Comparison of ENCODE assay signal across 9 cellular contexts in the genomic region with DNA sequence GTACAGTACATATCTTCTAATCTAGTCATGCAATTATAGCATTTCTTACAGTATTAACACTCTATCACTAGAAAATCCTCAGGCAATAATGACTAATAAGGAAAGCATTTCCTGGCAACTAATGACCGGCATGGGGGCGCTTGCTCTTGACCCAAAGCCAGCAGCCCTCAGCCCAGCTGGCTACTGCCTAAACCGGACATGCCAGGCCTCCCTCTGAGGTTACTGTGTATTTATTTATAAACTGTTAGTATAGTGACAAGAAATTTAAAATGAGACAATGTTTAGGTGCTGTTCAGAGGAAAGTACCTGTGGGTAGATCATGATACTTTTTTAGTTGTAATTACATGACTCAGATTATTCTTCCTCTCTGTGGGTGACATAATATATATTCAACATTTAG.
DNase-seq lines count a peak whose midpoint lies in the region; ATAC-seq and TF ChIP-seq lines count a peak whose summit lies in the region.
"Had no signal": no experiment of that assay in that cellular context is flagged by ENCODE, and none has a peak within 500 bp of the region (broad histone marks: within the 10 kb centered on the region; RNA-seq: fewer than 3 reads in every experiment).

No MANE protein-coding gene starts in this region.

- H3K9me3 ChIP-seq in endodermal cell (ENCODE audit: control insufficient read depth, low read length) (peaks cover 10% of the 10 kb centered on the region), Karpas-422 (ENCODE audit: low read length) (no peaks in the 10 kb centered on the region)
- H3K9me3 ChIP-seq: gastrocnemius medialis had no signal

- no peaks in the 10 kb centered on the region for H3K27me3 ChIP-seq in endodermal cell (ENCODE audit: control insufficient read depth, insufficient read depth, low read length, poor library complexity, severe bottlenecking)
- H3K27me3 ChIP-seq in Karpas-422 (ENCODE audit: low read length) = no peaks in the 10 kb centered on the region
- H3K27me3 ChIP-seq: gastrocnemius medialis had no signal

- no peaks in the 10 kb centered on the region for H3K9me2 ChIP-seq in Karpas-422 (replicated peaks; ENCODE audit: insufficient read depth, low read length)

- no peak overlapping the region for H3K27ac Mint-ChIP-seq in endodermal cell
- peak overlapping the region; percentile 14 for H3K27ac Mint-ChIP-seq in stimulated activated naive B cell treated with anti-CD40 and anti-IgM and Interleukin-4, amounts not matched to agents 10 μg/mL and 1 μg/mL and 100 μg/mL, for 72 hours

- no peak overlapping the region for H3K4me3 ChIP-seq in endodermal cell (ENCODE audit: low read length)
- no peak overlapping the region for H3K4me3 ChIP-seq in Karpas-422 (ENCODE audit: low read length)
- H3K4me3 ChIP-seq: gastrocnemius medialis had no signal

- no peak overlapping the region for H3K4me2 ChIP-seq in Karpas-422 (ENCODE audit: low read depth, low read length, poor library complexity, severe bottlenecking)

- peak; percentile 59 for ATAC-seq in GM21529 (IDR thresholded peaks at IDR 0.05; ENCODE audit: unreplicated experiment)
- peak; percentile 14 to 64 for ATAC-seq in stimulated activated naive B cell treated with anti-CD40 and anti-IgM and Interleukin-4, amounts not matched to agents 10 μg/mL and 1 μg/mL and 100 μg/mL, for 72 hours (replicated peaks)

- H3K27ac ChIP-seq in endodermal cell (ENCODE audit: low read depth, low read length) = no peak overlapping the region
- H3K27ac ChIP-seq in Karpas-422 (ENCODE audit: low read length) = no peak overlapping the region
- H3K27ac ChIP-seq: gastrocnemius medialis had no signal

- DNase-seq in Daoy (ENCODE audit: low read depth) = peak; percentile 94
- DNase-seq in HT1080 (ENCODE audit: low read depth) = peak; percentile 96
- DNase-seq in endodermal cell = peak; percentile 75
- no peak for DNase-seq in stimulated activated naive B cell treated with anti-CD40 and anti-IgM and Interleukin-4, amounts not matched to agents 10 μg/mL and 1 μg/mL and 100 μg/mL, for 72 hours
- DNase-seq in NCI-H510A treated with DMSO at 0.1 percent for 48 hours (lab: John Stamatoyannopoulos, UW) = no peak
- no peak for DNase-seq in NK-92 treated with Interleukin-12 subunit alpha and Interleukin-12 subunit beta, amount 100 ng/mL, for 24 hours (lab: John Stamatoyannopoulos, UW)
- no peak for DNase-seq in Karpas-422
- DNase-seq: gastrocnemius medialis had no signal

- H3K9ac ChIP-seq in endodermal cell (ENCODE audit: extremely low read depth, low read length, poor library complexity, severe bottlenecking) = no peak overlapping the region
- no peak overlapping the region for H3K9ac ChIP-seq in Karpas-422 (ENCODE audit: low read length)

- no peaks in the 10 kb centered on the region for H3K9me3 Mint-ChIP-seq in endodermal cell
- peaks cover 4 to 5% of the 10 kb centered on the region in 2 donors for H3K9me3 Mint-ChIP-seq in stimulated activated naive B cell treated with anti-CD40 and anti-IgM and Interleukin-4, amounts not matched to agents 10 μg/mL and 1 μg/mL and 100 μg/mL, for 72 hours

- H3K4me3 Mint-ChIP-seq in endodermal cell = no peak overlapping the region
- H3K4me3 Mint-ChIP-seq in stimulated activated naive B cell treated with anti-CD40 and anti-IgM and Interleukin-4, amounts not matched to agents 10 μg/mL and 1 μg/mL and 100 μg/mL, for 72 hours = no peak overlapping the region

- H3K27me3 Mint-ChIP-seq in endodermal cell (ENCODE audit: insufficient read depth) = no peaks in the 10 kb centered on the region
- no peaks in the 10 kb centered on the region for H3K27me3 Mint-ChIP-seq in stimulated activated naive B cell treated with anti-CD40 and anti-IgM and Interleukin-4, amounts not matched to agents 10 μg/mL and 1 μg/mL and 100 μg/mL, for 72 hours

- no peaks in the 10 kb centered on the region for H3K79me2 ChIP-seq in Karpas-422 (ENCODE audit: low read length)

- peaks cover 19% of the 10 kb centered on the region for H3K4me1 Mint-ChIP-seq in endodermal cell
- peaks cover 0 to 5% of the 10 kb centered on the region in 2 donors for H3K4me1 Mint-ChIP-seq in stimulated activated naive B cell treated with anti-CD40 and anti-IgM and Interleukin-4, amounts not matched to agents 10 μg/mL and 1 μg/mL and 100 μg/mL, for 72 hours

- no peak for TF ChIP-seq CTCF in endodermal cell (conservative IDR thresholded peaks at IDR 0.05)

- H3K36me3 ChIP-seq in endodermal cell (ENCODE audit: control insufficient read depth, insufficient read depth, low read length) = no peaks in the 10 kb centered on the region
- no peaks in the 10 kb centered on the region for H3K36me3 ChIP-seq in Karpas-422 (ENCODE audit: insufficient read depth, low read length)
- H3K36me3 ChIP-seq: gastrocnemius medialis had no signal

- H4K20me1 ChIP-seq in Karpas-422 (ENCODE audit: insufficient read depth, low read depth, low read length) = no peaks in the 10 kb centered on the region

- no peaks in the 10 kb centered on the region for H3K36me3 Mint-ChIP-seq in endodermal cell (ENCODE audit: low read depth)
- H3K36me3 Mint-ChIP-seq in stimulated activated naive B cell treated with anti-CD40 and anti-IgM and Interleukin-4, amounts not matched to agents 10 μg/mL and 1 μg/mL and 100 μg/mL, for 72 hours = peaks cover 3 to 5% of the 10 kb centered on the region in 2 donors

- no peak overlapping the region for H2AFZ ChIP-seq in Karpas-422 (ENCODE audit: low read length)

- WGBS in endodermal cell (ENCODE audit: insufficient coverage in 1 of 2, insufficient read length in 1 of 2), 2 experiments = 38 to 73% methylated on average over 3 of the region's 3 CpGs

- H3K4me1 ChIP-seq in endodermal cell (ENCODE audit: control insufficient read depth, insufficient read depth, low read length) (peaks cover 2% of the 10 kb centered on the region), Karpas-422 (ENCODE audit: low read length) (no peaks in the 10 kb centered on the region)

Comparison
In these comparisons a context has a peak if more than half of its experiments do, and no peak if none do; other contexts are left out.
1. DNase-seq: peak in Daoy (single experiment), HT1080 (single experiment) and endodermal cell (single experiment); none in stimulated activated naive B cell treated with anti-CD40 and anti-IgM and Interleukin-4, amounts not matched to agents 10 μg/mL and 1 μg/mL and 100 μg/mL, for 72 hours (single experiment), NCI-H510A treated with DMSO at 0.1 percent for 48 hours (single experiment), NK-92 treated with Interleukin-12 subunit alpha and Interleukin-12 subunit beta, amount 100 ng/mL, for 24 hours (single experiment) and Karpas-422 (single experiment).